ENCODE assay signal across 18 cellular contexts in genomic region chr15:82312611-82313349, GRCh38. TPM values are rescaled to one million over a fixed set of nuclear protein-coding genes. Genes with fewer than 3 reads are reported as not detected.
DNase-seq lines count a peak whose midpoint lies in the region; ATAC-seq, FAIRE-seq and TF ChIP-seq lines count a peak whose summit lies in the region.
"Had no signal": no experiment of that assay in that cellular context is flagged by ENCODE, and none has a peak within 500 bp of the region (broad histone marks: within the 10 kb centered on the region; RNA-seq: fewer than 3 reads in every experiment).

No MANE protein-coding gene starts in this region.

- peaks cover 7% of the 10 kb centered on the region for H3K9me3 ChIP-seq in IMR-90 (ENCODE audit: control insufficient read depth, insufficient read depth, low read length)
- H3K9me3 ChIP-seq in gastroesophageal sphincter = peaks cover 0 to 8% (median 0%) of the 10 kb centered on the region in 3 donors
- H3K9me3 ChIP-seq: BE2C, SJSA1 had no signal

- no peak overlapping the region for H2AK9ac ChIP-seq in IMR-90 (replicated peaks; ENCODE audit: low read depth, low read length, poor library complexity)

- no peak overlapping the region for H3K18ac ChIP-seq in IMR-90 (ENCODE audit: low read depth, low read length)

- no peak overlapping the region for H4K8ac ChIP-seq in IMR-90 (ENCODE audit: low read depth in 2 of 2, low read length in 2 of 2)

- CTCF ChIA-PET in IMR-90 (lab: Yijun Ruan, JAX) = no interaction called here

- H3K9me1 ChIP-seq in IMR-90 (ENCODE audit: insufficient read depth, low read length) = no peaks in the 10 kb centered on the region

- WGBS in IMR-90 (ENCODE audit: extremely low coverage in 2 of 2, insufficient read length in 1 of 2), 2 experiments = 21% methylated on average over 4 of the region's 8 CpGs; no CpG with 5 or more reads in 1 of the 2 experiments
- 60 to 68% methylated on average over 4 to 7 of the region's 8 CpGs for WGBS in gastroesophageal sphincter (ENCODE audit: low coverage in 1 of 2), 2 donors

- H2BK15ac ChIP-seq in IMR-90 (ENCODE audit: low read depth, low read length) = no peak overlapping the region

- no peak overlapping the region for H3K27ac ChIP-seq in IMR-90 (ENCODE audit: insufficient read depth, low read length)
- H3K27ac ChIP-seq in gastroesophageal sphincter = no peak overlapping the region
- H3K27ac ChIP-seq: SJSA1, upper lobe of left lung had no signal

- H3K27me3 ChIP-seq in IMR-90 (ENCODE audit: control insufficient read depth, insufficient read depth, low read length) (peaks cover 18% of the 10 kb centered on the region), bronchial epithelial cell (ENCODE audit: control insufficient read depth, insufficient read depth, low read length) (no peaks in the 10 kb centered on the region), gastroesophageal sphincter (no peaks in the 10 kb centered on the region)
- H3K27me3 ChIP-seq: BE2C, SJSA1, upper lobe of left lung had no signal

- no peak overlapping the region for H4K5ac ChIP-seq in IMR-90 (ENCODE audit: low read depth, low read length)

- no peak overlapping the region for H3K23ac ChIP-seq in IMR-90 (ENCODE audit: low read depth, low read length)

- TF ChIP-seq RAD21 in IMR-90 (IDR thresholded peaks at IDR 0.05; ENCODE audit: low read length) = no peak

- H4K91ac ChIP-seq in IMR-90 (ENCODE audit: insufficient read depth, low read depth, low read length) = no peak overlapping the region

- H3K4me3 ChIP-seq in IMR-90 (ENCODE audit: insufficient read depth, low read depth, low read length) (no peak overlapping the region), bronchial epithelial cell (ENCODE audit: low read depth, low read length) (no peak overlapping the region), gastroesophageal sphincter (no peak overlapping the region)
- H3K4me3 ChIP-seq: HAP-1, SJSA1, upper lobe of left lung had no signal

- H2AFZ ChIP-seq in IMR-90 (replicated peaks; ENCODE audit: low read length, poor library complexity) = no peak overlapping the region

- in situ Hi-C loops in IMR-90 (cut with MboI; ENCODE audit: low sequenced_read_pairs) = no loop called here

- intact Hi-C loops in IMR-90 (cut with micrococcal nuclease) = no loop called here

- TF ChIP-seq POLR2A in IMR-90 (IDR thresholded peaks at IDR 0.05; ENCODE audit: low read depth, low read length) (no peak), gastroesophageal sphincter (IDR thresholded peaks at IDR 0.05) (no peak)

- no peak overlapping the region for H3K4me2 ChIP-seq in IMR-90 (ENCODE audit: low read depth, low read length)

- no peak overlapping the region for H3K4ac ChIP-seq in IMR-90 (ENCODE audit: low read depth, low read length)

- H2BK20ac ChIP-seq in IMR-90 (ENCODE audit: low read depth, low read length) = no peak overlapping the region

- no peak for TF ChIP-seq CTCF in IMR-90 (conservative IDR thresholded peaks at IDR 0.05; ENCODE audit: low read depth, low read length)
- no peak for TF ChIP-seq CTCF in bronchial epithelial cell (IDR thresholded peaks at IDR 0.05; ENCODE audit: insufficient read depth, low read length, severe bottlenecking)
- TF ChIP-seq CTCF in gastroesophageal sphincter (IDR thresholded peaks at IDR 0.05) = no peak

- no peaks in the 10 kb centered on the region for H4K20me1 ChIP-seq in IMR-90 (ENCODE audit: insufficient read depth, low read length)

- H2AK5ac ChIP-seq in IMR-90 (ENCODE audit: low read depth, low read length) = no peak overlapping the region

- DNase-seq in ELR (ENCODE audit: low read depth) = peak; percentile 44
- DNase-seq in IMR-90 = peak; percentile 37
- peak; percentile 2 for DNase-seq in bronchial epithelial cell (ENCODE audit: low read depth)
- DNase-seq in pons (ENCODE audit: low spot score) = peak; percentile 5
- DNase-seq in stimulated activated CD4-positive, alpha-beta T cell treated with anti-CD3 and anti-CD28 coated beads, Interleukin-2, amount 100 ng/mL, for 48 hours = no peak
- no peak for DNase-seq in HK-2 (ENCODE audit: unreplicated experiment)
- DNase-seq: activated naive CD4-positive, alpha-beta T cell; BE2C; effector CD8-positive, alpha-beta T cell; NCI-H1105 treated with DMSO at 0.1 percent for 48 hours; stimulated activated CD4-positive, alpha-beta T cell treated with anti-CD3 and anti-CD28 coated beads, Interleukin-2, amount 100 ng/mL, for 24 hours; stimulated activated CD8-positive, alpha-beta memory T cell treated with anti-CD3 and anti-CD28 coated beads, Interleukin-4, amount 100 ng/mL, for 48 hours had no signal

- POLR2A ChIA-PET in IMR-90 (lab: Charles Lee; ENCODE audit: unreplicated experiment) = no interaction called here

- H3K79me1 ChIP-seq in IMR-90 (ENCODE audit: low read depth in 1 of 2, low read length in 2 of 2) = no peaks in the 10 kb centered on the region

- FAIRE-seq in bronchial epithelial cell (lab: Jason Lieb, UNC) = no peak
- FAIRE-seq: TTC549 had no signal

- no peaks in the 10 kb centered on the region for H3K4me1 ChIP-seq in IMR-90 (ENCODE audit: control insufficient read depth, insufficient read depth, low read length)
- H3K4me1 ChIP-seq in gastroesophageal sphincter = no peaks in the 10 kb centered on the region
- H3K4me1 ChIP-seq: BE2C, HAP-1, SJSA1, upper lobe of left lung had no signal

- BruUV-seq in IMR-90 (replicated peaks; lab: Mats Ljungman, UMichigan) = no TSS peak

- H3K14ac ChIP-seq in IMR-90 (replicated peaks; ENCODE audit: low read depth, low read length) = no peak overlapping the region

- H3K9ac ChIP-seq in IMR-90 (ENCODE audit: low read depth, low read length) = no peak overlapping the region

- no peak overlapping the region for H2BK5ac ChIP-seq in IMR-90 (ENCODE audit: low read depth, low read length, poor library complexity, severe bottlenecking)

- no peak for TF ChIP-seq EP300 in gastroesophageal sphincter (IDR thresholded peaks at IDR 0.05)

- dilution Hi-C loops in IMR-90 (cut with HindIII; ENCODE audit: low sequenced_read_pairs, unreplicated experiment) = no loop called here

- ATAC-seq in IMR-90 (ENCODE audit: low read depth) (peak; percentile 51), GM18498 (IDR thresholded peaks at IDR 0.05; ENCODE audit: unreplicated experiment) (no peak), gastroesophageal sphincter (no peak)

- no peak overlapping the region for H2BK120ac ChIP-seq in IMR-90 (ENCODE audit: low read depth, low read length)

- H3K56ac ChIP-seq in IMR-90 (ENCODE audit: extremely low read depth, insufficient read depth, low read length) = no peak overlapping the region

- H3K36me3 ChIP-seq in IMR-90 (ENCODE audit: control insufficient read depth, insufficient read depth, low read length) (no peaks in the 10 kb centered on the region), bronchial epithelial cell (ENCODE audit: control insufficient read depth, insufficient read depth, low read length) (no peaks in the 10 kb centered on the region), gastroesophageal sphincter (no peaks in the 10 kb centered on the region)
- H3K36me3 ChIP-seq: BE2C, HAP-1, SJSA1, upper lobe of left lung had no signal

TF ChIP-seq in IMR-90, 13 proteins besides CTCF, POLR2A, EP300 and RAD21 (continues in another document):
- TF ChIP-seq MAFK (IDR thresholded peaks at IDR 0.05; ENCODE audit: low read depth, low read length) = no peak
- no peak for TF ChIP-seq ELK1 (IDR thresholded peaks at IDR 0.05; ENCODE audit: borderline replicate concordance, low read depth, low read length)
- no peak for TF ChIP-seq RCOR1 (IDR thresholded peaks at IDR 0.05; ENCODE audit: insufficient replicate concordance, low read length)
- TF ChIP-seq SMC3 (IDR thresholded peaks at IDR 0.05; ENCODE audit: low read depth, low read length) = no peak
- no peak for TF ChIP-seq NFE2L2 (IDR thresholded peaks at IDR 0.05; ENCODE audit: low read depth, low read length)
- TF ChIP-seq MAZ (IDR thresholded peaks at IDR 0.05; ENCODE audit: borderline replicate concordance, low read depth, low read length) = no peak
- no peak for TF ChIP-seq RFX5 (IDR thresholded peaks at IDR 0.05; ENCODE audit: low read depth, low read length)
- no peak for TF ChIP-seq BHLHE40 (IDR thresholded peaks at IDR 0.05; ENCODE audit: low read depth, low read length)
- TF ChIP-seq MXI1 (IDR thresholded peaks at IDR 0.05; ENCODE audit: borderline replicate concordance, low read depth, low read length) = no peak
- TF ChIP-seq CEBPB (IDR thresholded peaks at IDR 0.05; ENCODE audit: low read depth, low read length) = no peak

RNA-seq across cellular contexts. Expression of gene GOLGA6L10, which starts 36.5 kb away (rescaled TPM):
- total RNA-seq in IMR-90 (2012; rRNA removed) (under 0.01 and 0.28 TPM in 2 replicates), bronchial epithelial cell (0.79 and 3.3 TPM in 2 replicates), gastroesophageal sphincter (1 to 10 TPM in 1 of 4 donors, under 1 TPM in 3; 0.15 to 1.2 (median 0.87) TPM)
- 0.62 and 0.79 TPM in 2 replicates for polyA plus RNA-seq in IMR-90 (2012; rRNA removed)
- polyA plus RNA-seq in IMR-90 (2012; cell fraction: cytosol; rRNA removed) = 0.06 and 0.11 TPM in 2 replicates
- 4.7 and 8.7 TPM in 2 replicates for polyA plus RNA-seq in IMR-90 (2012; cell fraction: nucleus; rRNA removed; ENCODE audit: low replicate concordance)

RNA-seq across cellular contexts. Expression of gene SAXO2, which starts 50.2 kb away (rescaled TPM):
- total RNA-seq in IMR-90 (2012; rRNA removed) (0.28 TPM in 1 of 2 replicates, not detected in the other), bronchial epithelial cell (0.26 and 0.38 TPM in 2 replicates), gastroesophageal sphincter (1 to 10 TPM in 1 of 4 donors, under 1 TPM in 3; 0.12 to 9.0 (median 0.50) TPM)
- 0.14 and 0.42 TPM in 2 replicates for polyA plus RNA-seq in IMR-90 (2012; rRNA removed)
- 0.02 and 0.33 TPM in 2 replicates for polyA plus RNA-seq in IMR-90 (2012; cell fraction: cytosol; rRNA removed)
- 0.42 and 1.0 TPM in 2 replicates for polyA plus RNA-seq in IMR-90 (2012; cell fraction: nucleus; rRNA removed; ENCODE audit: low replicate concordance)

RNA-seq across cellular contexts. Expression of gene EFL1, which starts 50.2 kb away (rescaled TPM):
- 24.6 and 27.8 TPM in 2 replicates for total RNA-seq in IMR-90 (2012; rRNA removed)
- 8.7 and 10.1 TPM in 2 replicates for polyA plus RNA-seq in IMR-90 (2012; rRNA removed)
- 2.4 and 3.1 TPM in 2 replicates for polyA plus RNA-seq in IMR-90 (2012; cell fraction: cytosol; rRNA removed)
- 1.2 and 7.8 TPM in 2 replicates for polyA plus RNA-seq in IMR-90 (2012; cell fraction: nucleus; rRNA removed; ENCODE audit: low replicate concordance)
- 21.9 and 28.2 TPM in 2 replicates for total RNA-seq in bronchial epithelial cell
- total RNA-seq in gastroesophageal sphincter = 10 to 100 TPM; 12.1 to 17.7 (median 15.5) TPM

Comparison
In these comparisons a context has a peak if more than half of its experiments do, and no peak if none do; other contexts are left out.
1. DNase-seq: peak in ELR (single experiment), IMR-90 (single experiment), bronchial epithelial cell (single experiment) and pons (single experiment); none in stimulated activated CD4-positive, alpha-beta T cell treated with anti-CD3 and anti-CD28 coated beads, Interleukin-2, amount 100 ng/mL, for 48 hours (0 of 2) and HK-2 (single experiment).